9 cellular contexts compared by ENCODE assay signal in genomic region chr4:184163813-184164212, GRCh38. TPM values are rescaled to one million over a fixed set of nuclear protein-coding genes. Genes with fewer than 3 reads are reported as not detected.
DNase-seq lines count a peak whose midpoint lies in the region; ATAC-seq, FAIRE-seq and TF ChIP-seq lines count a peak whose summit lies in the region.
"Had no signal": no experiment of that assay in that cellular context is flagged by ENCODE, and none has a peak within 500 bp of the region (broad histone marks: within the 10 kb centered on the region; RNA-seq: fewer than 3 reads in every experiment).

No MANE protein-coding gene starts in this region.

- TF ChIP-seq EP300 in upper lobe of left lung (IDR thresholded peaks at IDR 0.05) = no peak

- H3K27me3 ChIP-seq in breast epithelium (no peaks in the 10 kb centered on the region), upper lobe of left lung (no peaks in the 10 kb centered on the region)

- DNase-seq in AG09319 (ENCODE audit: extremely low read depth, low read depth) (no peak), GM12891 (ENCODE audit: insufficient read length, low spot score) (peak; percentile 30), NCI-H748 treated with DMSO at 0.1 percent for 48 hours (lab: John Stamatoyannopoulos, UW) (peak; percentile 3), breast epithelium (ENCODE audit: low spot score in 2 of 2) (no peak), left kidney (ENCODE audit: low read depth, low spot score) (peak; percentile 90), upper lobe of left lung (peak in 1 of 2 donors; percentile 79)

- H3K27ac ChIP-seq in breast epithelium (no peak overlapping the region), upper lobe of left lung (no peak overlapping the region)

- no peaks in the 10 kb centered on the region for H3K36me3 ChIP-seq in breast epithelium
- no peaks in the 10 kb centered on the region for H3K36me3 ChIP-seq in upper lobe of left lung

- FAIRE-seq in GM12891 (lab: Jason Lieb, UNC) = peak; percentile 31
- FAIRE-seq: endometrium had no signal

- TF ChIP-seq POLR2A in GM12891 (IDR thresholded peaks at IDR 0.05; ENCODE audit: low read depth, low read length) = no peak
- TF ChIP-seq POLR2A in breast epithelium (IDR thresholded peaks at IDR 0.05) = no peak
- no peak for TF ChIP-seq POLR2A in upper lobe of left lung (IDR thresholded peaks at IDR 0.05)

- ATAC-seq in upper lobe of left lung (ENCODE audit: low FRiP score in 2 of 2) = peak; percentile 79 to 87
- ATAC-seq in HG02678 (IDR thresholded peaks at IDR 0.05; ENCODE audit: unreplicated experiment) = no peak
- no peak for ATAC-seq in GM19452 (IDR thresholded peaks at IDR 0.05; ENCODE audit: unreplicated experiment)

- H3K4me3 ChIP-seq in breast epithelium = no peak overlapping the region
- H3K4me3 ChIP-seq in upper lobe of left lung = no peak overlapping the region

- H3K9me3 ChIP-seq in breast epithelium = no peaks in the 10 kb centered on the region
- H3K9me3 ChIP-seq in upper lobe of left lung = no peaks in the 10 kb centered on the region

- intact Hi-C loops in breast epithelium (cut with DNase I; ENCODE audit: low total_unique reads) = no loop called here

- TF ChIP-seq CTCF in AG09319 (IDR thresholded peaks at IDR 0.05; ENCODE audit: low read depth, low read length) = peak; percentile 38
- TF ChIP-seq CTCF in breast epithelium (IDR thresholded peaks at IDR 0.05) = peak in 2 of 3 donors; percentile 28 to 34
- TF ChIP-seq CTCF in upper lobe of left lung (IDR thresholded peaks at IDR 0.05) = peak; percentile 23 to 83 (median 70)

- WGBS in upper lobe of left lung, 2 donors = 18 to 27% methylated on average over 8 of the region's 8 CpGs

- H3K4me1 ChIP-seq in breast epithelium = no peaks in the 10 kb centered on the region
- peaks cover 6 to 8% (median 7%) of the 10 kb centered on the region in 4 donors for H3K4me1 ChIP-seq in upper lobe of left lung

TF ChIP-seq in GM12891, 5 proteins besides CTCF, POLR2A, EP300 and RAD21:
- TF ChIP-seq PAX5 (IDR thresholded peaks at IDR 0.05; ENCODE audit: insufficient read depth, low read length, severe bottlenecking) = no peak
- no peak for TF ChIP-seq POU2F2 (IDR thresholded peaks at IDR 0.05; ENCODE audit: low read depth, low read length)
- TF ChIP-seq TAF1 (IDR thresholded peaks at IDR 0.05; ENCODE audit: low read depth, low read length) = no peak
- no peak for TF ChIP-seq SPI1 (IDR thresholded peaks at IDR 0.05; ENCODE audit: low read depth, low read length)
- no peak for TF ChIP-seq POLR2AphosphoS5 (IDR thresholded peaks at IDR 0.05; ENCODE audit: low read depth, low read length)

RNA-seq across cellular contexts. Expression of gene ENPP6, which starts 53.9 kb away (rescaled TPM):
- 0.35 TPM for polyA plus RNA-seq in GM12891 (2012; ENCODE audit: low read depth, missing spikeins)
- total RNA-seq in breast epithelium = under 1 TPM; 0.16 to 0.59 (median 0.33) TPM
- total RNA-seq in upper lobe of left lung = under 1 TPM in 3 of 6 donors, not detected in 3; 0.30 to 0.37 (median 0.34) TPM

Comparison
In these comparisons a context has a peak if more than half of its experiments do, and no peak if none do; other contexts are left out.
1. DNase-seq: peak in GM12891 (single experiment), NCI-H748 treated with DMSO at 0.1 percent for 48 hours (single experiment) and left kidney (single experiment); none in AG09319 (single experiment) and breast epithelium (0 of 2).
2. ATAC-seq: peak in upper lobe of left lung (2 of 2); none in HG02678 (single experiment) and GM19452 (single experiment).
3. Peak in every context shown above with its lines, with median percentiles within 50 percentile points of each other: CTCF ChIP-seq.